Comparison of ENCODE assay signal across 15 cellular contexts in genomic region chr4:147492761-147493160, GRCh38. TPM values are rescaled to one million over a fixed set of nuclear protein-coding genes. Genes with fewer than 3 reads are reported as not detected.
DNase-seq lines count a peak whose midpoint lies in the region; ATAC-seq and TF ChIP-seq lines count a peak whose summit lies in the region.
"Had no signal": no experiment of that assay in that cellular context is flagged by ENCODE, and none has a peak within 500 bp of the region (broad histone marks: within the 10 kb centered on the region; RNA-seq: fewer than 3 reads in every experiment).

No MANE protein-coding gene starts in this region.

- H3K4me1 ChIP-seq in right cardiac atrium (ENCODE audit: control insufficient read depth, insufficient read depth, low read length) (no peaks in the 10 kb centered on the region), skeletal muscle tissue (ENCODE audit: control insufficient read depth in 3 of 3, insufficient read depth in 3 of 3, low read length in 3 of 3) (no peaks in the 10 kb centered on the region)
- H3K4me1 ChIP-seq in effector memory CD4-positive, alpha-beta T cell (ENCODE audit: control insufficient read depth, insufficient read depth, low read length, poor library complexity, severe bottlenecking): no peaks in the 10 kb centered on the region
- H3K4me1 ChIP-seq: pancreas had no signal

- CTCF ChIA-PET in CD4-positive, alpha-beta T cell (lab: Charles Lee): no interaction called here

- H3K9me3 ChIP-seq in right cardiac atrium (ENCODE audit: control insufficient read depth, low read length) (no peaks in the 10 kb centered on the region), skeletal muscle tissue (ENCODE audit: control insufficient read depth in 3 of 3, low read length in 3 of 3) (no peaks in the 10 kb centered on the region)
- no peaks in the 10 kb centered on the region for H3K9me3 ChIP-seq in CD4-positive, alpha-beta T cell (ENCODE audit: control insufficient read depth, low read length)
- H3K9me3 ChIP-seq in effector memory CD4-positive, alpha-beta T cell (ENCODE audit: control insufficient read depth, low read length): no peaks in the 10 kb centered on the region
- H3K9me3 ChIP-seq: pancreas had no signal

- peak; percentile 45 for ATAC-seq in GM18870 (IDR thresholded peaks at IDR 0.05; ENCODE audit: unreplicated experiment)
- peak; percentile 84 for ATAC-seq in right cardiac atrium
- ATAC-seq in CD4-positive, alpha-beta T cell (ENCODE audit: poor library complexity): no peak
- ATAC-seq: activated T-helper 17 cell treated with anti-CD3 and anti-CD28 coated beads, Interleukin-2, amount 50 U/mL, for 72 hours; pancreas had no signal

- H3K36me3 Mint-ChIP-seq in CD4-positive, alpha-beta T cell (ENCODE audit: low read depth): no peaks in the 10 kb centered on the region

- H3K4me3 ChIP-seq in astrocyte of the spinal cord (ENCODE audit: low read depth, low read length) (no peak overlapping the region), right cardiac atrium (ENCODE audit: low read length) (no peak overlapping the region), skeletal muscle tissue (ENCODE audit: low read length in 3 of 3) (no peak overlapping the region)
- no peak overlapping the region for H3K4me3 ChIP-seq in effector memory CD4-positive, alpha-beta T cell (ENCODE audit: insufficient read depth, low read depth, low read length, poor library complexity, severe bottlenecking)
- H3K4me3 ChIP-seq: pancreas had no signal

- POLR2A ChIA-PET in CD4-positive, alpha-beta T cell (lab: Charles Lee): no interaction called here

- H3K9me3 Mint-ChIP-seq in CD4-positive, alpha-beta T cell: no peaks in the 10 kb centered on the region
- H3K9me3 Mint-ChIP-seq: activated T-helper 17 cell treated with anti-CD3 and anti-CD28 coated beads, Interleukin-2, amount 50 U/mL, for 72 hours had no signal

- peak; percentile 82 for DNase-seq in astrocyte of the spinal cord (ENCODE audit: low read depth, low spot score)
- DNase-seq in right cardiac atrium: peak in 2 of 3 donors; percentile 27 to 58
- no peak for DNase-seq in C1 segment of cervical spinal cord (lab: John Stamatoyannopoulos, UW)
- no peak for DNase-seq in CD4-positive, alpha-beta T cell
- DNase-seq in effector memory CD4-positive, alpha-beta T cell: no peak
- DNase-seq in cerebellar nuclear complex (lab: John Stamatoyannopoulos, UW): no peak
- DNase-seq: glutamatergic neuron; GOT3; NCI-H1694 treated with DMSO at 0.1 percent for 48 hours; pancreas; stimulated activated CD4-positive, alpha-beta T cell treated with anti-CD3 and anti-CD28 coated beads, Interleukin-4, amount 100 ng/mL, for 4 hours had no signal

- H3K36me3 ChIP-seq in skeletal muscle tissue (ENCODE audit: control insufficient read depth in 3 of 3, insufficient read depth in 3 of 3, low read length in 3 of 3): no peaks in the 10 kb centered on the region
- H3K36me3 ChIP-seq in effector memory CD4-positive, alpha-beta T cell (ENCODE audit: control insufficient read depth, insufficient read depth, low read length): no peaks in the 10 kb centered on the region
- H3K36me3 ChIP-seq: pancreas had no signal

- no peak for TF ChIP-seq CTCF in astrocyte of the spinal cord (IDR thresholded peaks at IDR 0.05; ENCODE audit: low read depth, low read length)
- no peak for TF ChIP-seq CTCF in CD4-positive, alpha-beta T cell (IDR thresholded peaks at IDR 0.05)

- no peaks in the 10 kb centered on the region for H3K4me1 Mint-ChIP-seq in CD4-positive, alpha-beta T cell (ENCODE audit: low read depth)
- H3K4me1 Mint-ChIP-seq: activated T-helper 17 cell treated with anti-CD3 and anti-CD28 coated beads, Interleukin-2, amount 50 U/mL, for 72 hours had no signal

- H3K9ac ChIP-seq in skeletal muscle tissue (ENCODE audit: low read depth in 1 of 3, low read length in 3 of 3): no peak overlapping the region

- in situ Hi-C loops in astrocyte of the spinal cord (cut with HindIII; ENCODE audit: low sequenced_read_pairs): no loop called here

- H3K27me3 ChIP-seq in right cardiac atrium (ENCODE audit: control insufficient read depth, insufficient read depth) (no peaks in the 10 kb centered on the region), skeletal muscle tissue (ENCODE audit: control insufficient read depth in 3 of 3, insufficient read depth in 3 of 3, low read length in 3 of 3) (no peaks in the 10 kb centered on the region)
- no peaks in the 10 kb centered on the region for H3K27me3 ChIP-seq in CD4-positive, alpha-beta T cell (ENCODE audit: control insufficient read depth, insufficient read depth, low read length)
- no peaks in the 10 kb centered on the region for H3K27me3 ChIP-seq in effector memory CD4-positive, alpha-beta T cell (replicated peaks; ENCODE audit: control insufficient read depth, insufficient read depth, low read length, poor library complexity, severe bottlenecking)
- H3K27me3 ChIP-seq: pancreas had no signal

- H3K27ac ChIP-seq in right cardiac atrium (ENCODE audit: low read length) (peak overlapping the region; percentile 28), skeletal muscle tissue (ENCODE audit: low read depth, low read length) (peak overlapping the region; percentile 32)
- no peak overlapping the region for H3K27ac ChIP-seq in CD4-positive, alpha-beta T cell (ENCODE audit: low read depth, low read length)
- H3K27ac ChIP-seq in effector memory CD4-positive, alpha-beta T cell (ENCODE audit: insufficient read depth, low read length, poor library complexity, severe bottlenecking): no peak overlapping the region
- H3K27ac ChIP-seq: pancreas had no signal

- H3K4me3 Mint-ChIP-seq in CD4-positive, alpha-beta T cell: no peak overlapping the region
- H3K4me3 Mint-ChIP-seq: activated T-helper 17 cell treated with anti-CD3 and anti-CD28 coated beads, Interleukin-2, amount 50 U/mL, for 72 hours; stimulated activated naive CD8-positive, alpha-beta T cell treated with anti-CD3 and anti-CD28 coated beads, Interleukin-15, Interleukin-2, amounts not matched to agents 100 ng/mL and 50 ng/mL, for 24 hours had no signal

- H3K27ac Mint-ChIP-seq in CD4-positive, alpha-beta T cell: no peak overlapping the region
- H3K27ac Mint-ChIP-seq: activated T-helper 17 cell treated with anti-CD3 and anti-CD28 coated beads, Interleukin-2, amount 50 U/mL, for 72 hours; stimulated activated naive CD8-positive, alpha-beta T cell treated with anti-CD3 and anti-CD28 coated beads, Interleukin-15, Interleukin-2, amounts not matched to agents 100 ng/mL and 50 ng/mL, for 24 hours had no signal

- WGBS in right cardiac atrium: 13% methylated on average over 6 of the region's 6 CpGs

- intact Hi-C loops in right cardiac atrium (cut with DNase I): no loop called here
- intact Hi-C loops in CD4-positive, alpha-beta T cell (cut with DNase I, micrococcal nuclease): no loop called here

- H3K27me3 Mint-ChIP-seq in CD4-positive, alpha-beta T cell: peaks cover 18% of the 10 kb centered on the region

RNA-seq across cellular contexts. Expression of gene EDNRA, which starts 11.9 kb away (rescaled TPM):
- total RNA-seq in right cardiac atrium (10 to 100 TPM; 43.3 to 99.8 (median 66.2) TPM), skeletal muscle tissue (41.8 TPM)
- polyA plus RNA-seq in right cardiac atrium: 21.9 TPM
- total RNA-seq in CD4-positive, alpha-beta T cell: not detected
- total RNA-seq: activated T-helper 17 cell treated with anti-CD3 and anti-CD28 coated beads, Interleukin-2, amount 50 U/mL, for 72 hours had no signal

Comparison
In these comparisons a context has a peak if more than half of its experiments do, and no peak if none do; other contexts are left out.
1. DNase-seq: peak in astrocyte of the spinal cord (single experiment) and right cardiac atrium (2 of 3); none in C1 segment of cervical spinal cord (0 of 14), CD4-positive, alpha-beta T cell (0 of 10), effector memory CD4-positive, alpha-beta T cell (0 of 3) and cerebellar nuclear complex (0 of 2).
2. H3K27ac ChIP-seq: peak in right cardiac atrium (single experiment) and skeletal muscle tissue (single experiment); none in CD4-positive, alpha-beta T cell (single experiment) and effector memory CD4-positive, alpha-beta T cell (single experiment).
3. RNA of gene EDNRA, which starts 11.9 kb away (total RNA-seq): 43.3 to 99.8 TPM in right cardiac atrium and 41.8 TPM in skeletal muscle tissue (single experiment); not detected in CD4-positive, alpha-beta T cell; every median in the first group is over 10 times any median in the second.